ENCODE assay signal across 26 cellular contexts in genomic region chr2:1446281-1446680, GRCh38. TPM values are rescaled to one million over a fixed set of nuclear protein-coding genes. Genes with fewer than 3 reads are reported as not detected.
"Had no signal": no experiment of that assay in that cellular context is flagged by ENCODE, and none has a peak within 500 bp of the region (broad histone marks: within the 10 kb centered on the region; RNA-seq: fewer than 3 reads in every experiment).

No MANE protein-coding gene starts in this region.

- H3K9me3 Mint-ChIP-seq: activated CD4-positive, alpha-beta T cell treated with anti-CD3 and anti-CD28 coated beads, Interleukin-2, amount 10 ng/mL, durations not matched to agents 7 days and 5 days had no signal

- H3K27ac Mint-ChIP-seq: activated B cell treated with CpG ODN at 0.5 μM for 24 hours; activated CD4-positive, alpha-beta memory T cell treated with anti-CD3 and anti-CD28 coated beads for 36 hours; activated CD4-positive, alpha-beta T cell treated with anti-CD3 and anti-CD28 coated beads, Interleukin-2, amount 10 ng/mL, durations not matched to agents 7 days and 5 days; activated naive CD8-positive, alpha-beta T cell treated with anti-CD3 and anti-CD28 coated beads, Interleukin-2, amount 10 ng/mL, durations not matched to agents 7 days and 5 days; T-helper 1 cell treated with Interleukin-12 subunit alpha and Interleukin-12 subunit beta and Interleukin-4 antibody, amounts not matched to agents 30 μg/mL and 1 μg/mL, for 36 hours had no signal

- DNase-seq: activated B cell treated with CpG ODN at 0.5 μM for 24 hours; activated CD4-positive, alpha-beta memory T cell treated with anti-CD3 and anti-CD28 coated beads for 36 hours; activated CD4-positive, alpha-beta T cell treated with anti-CD3 and anti-CD28 coated beads, Interleukin-2, amount 10 ng/mL, durations not matched to agents 7 days and 5 days; activated CD8-positive, alpha-beta memory T cell treated with anti-CD3 and anti-CD28 coated beads for 24 hours; activated gamma-delta T cell treated with Interleukin-2 at 50 U/mL for 16 hours; activated naive CD4-positive, alpha-beta T cell treated with anti-CD3 and anti-CD28 coated beads, Interleukin-2, amount 50 U/mL, for 16 hours; activated naive CD8-positive, alpha-beta T cell treated with anti-CD3 and anti-CD28 coated beads, Interleukin-2, amount 10 ng/mL, durations not matched to agents 7 days and 5 days; activated T-cell treated with anti-CD3 and anti-CD28 coated beads, Interleukin-2, amount 50 U/mL, for 4 hours; adrenal gland; anterior cingulate cortex; body of pancreas; central memory CD4-positive, alpha-beta T cell; NCI-H1048; NCI-H146; NCI-H187 treated with DMSO at 0.1 percent for 48 hours; NCI-H2081 treated with DMSO at 0.1 percent for 48 hours; NCI-H446; NCI-H524; Peyer's patch; SHP77; T1000 had no signal

- H3K4me1 Mint-ChIP-seq: activated B cell treated with CpG ODN at 0.5 μM for 24 hours; activated CD4-positive, alpha-beta T cell treated with anti-CD3 and anti-CD28 coated beads, Interleukin-2, amount 10 ng/mL, durations not matched to agents 7 days and 5 days; activated naive CD8-positive, alpha-beta T cell treated with anti-CD3 and anti-CD28 coated beads, Interleukin-2, amount 10 ng/mL, durations not matched to agents 7 days and 5 days had no signal

- H3K36me3 Mint-ChIP-seq: activated CD4-positive, alpha-beta memory T cell treated with anti-CD3 and anti-CD28 coated beads for 36 hours; activated naive CD8-positive, alpha-beta T cell treated with anti-CD3 and anti-CD28 coated beads, Interleukin-2, amount 10 ng/mL, durations not matched to agents 7 days and 5 days had no signal

- FAIRE-seq: bronchial epithelial cell, TTC549 had no signal

- H3K4me3 Mint-ChIP-seq: activated B cell treated with CpG ODN at 0.5 μM for 24 hours; activated CD4-positive, alpha-beta memory T cell treated with anti-CD3 and anti-CD28 coated beads for 36 hours; activated CD4-positive, alpha-beta T cell treated with anti-CD3 and anti-CD28 coated beads, Interleukin-2, amount 10 ng/mL, durations not matched to agents 7 days and 5 days; activated naive CD8-positive, alpha-beta T cell treated with anti-CD3 and anti-CD28 coated beads, Interleukin-2, amount 10 ng/mL, durations not matched to agents 7 days and 5 days; activated T-cell treated with anti-CD3 and anti-CD28 coated beads, Interleukin-2, amount 50 U/mL, for 4 hours; T-helper 1 cell treated with Interleukin-12 subunit alpha and Interleukin-12 subunit beta and Interleukin-4 antibody, amounts not matched to agents 30 μg/mL and 1 μg/mL, for 36 hours had no signal

RNA-seq across cellular contexts. Expression of gene TPO, which starts 33.0 kb away (rescaled TPM):
- total RNA-seq: activated B cell treated with CpG ODN at 0.5 μM for 24 hours; activated CD4-positive, alpha-beta memory T cell treated with anti-CD3 and anti-CD28 coated beads for 36 hours; activated naive CD8-positive, alpha-beta T cell treated with anti-CD3 and anti-CD28 coated beads, Interleukin-2, amount 10 ng/mL, durations not matched to agents 7 days and 5 days; activated T-cell treated with anti-CD3 and anti-CD28 coated beads, Interleukin-2, amount 50 U/mL, for 4 hours; bronchial epithelial cell; chondrocyte; SK-MEL-5 had no signal
